ENCODE assay signal across 7 cellular contexts in the genomic region with DNA sequence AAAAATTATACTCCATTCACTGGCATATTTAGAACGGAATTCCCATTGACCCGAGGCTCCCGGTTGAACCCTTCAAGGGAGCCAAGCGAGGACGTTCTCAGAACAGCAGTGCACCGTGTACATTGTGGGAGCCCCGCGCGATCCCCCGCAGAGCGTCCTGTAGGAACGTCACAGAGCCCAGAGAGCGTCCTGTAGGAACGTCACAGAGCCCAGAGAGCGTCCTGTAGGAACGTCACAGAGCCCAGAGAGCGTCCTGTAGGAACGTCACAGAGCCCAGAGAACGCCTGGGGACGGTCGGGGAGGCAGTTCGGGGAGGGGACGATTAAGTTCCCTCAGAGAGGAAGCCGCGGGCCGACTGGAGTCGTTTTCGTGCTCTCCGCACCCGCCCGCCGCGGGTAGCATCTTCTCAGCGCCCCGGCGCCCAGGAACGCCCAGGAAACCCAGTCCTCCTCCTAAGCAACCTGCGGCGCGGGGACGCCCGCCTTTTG. TPM values are rescaled to one million over a fixed set of nuclear protein-coding genes. Genes with fewer than 3 reads are reported as not detected.
A peak's percentile ranks its signal among the peaks of the same experiment; 100 is the strongest.
DNase-seq lines count a peak whose midpoint lies in the region; ATAC-seq and TF ChIP-seq lines count a peak whose summit lies in the region.

No MANE protein-coding gene starts in this region.

- H3K23ac ChIP-seq in IMR-90 (ENCODE audit: low read depth, low read length): peak overlapping the region; percentile 90; the same call in 1 of the 2 replicates

- BruUV-seq in IMR-90 (replicated peaks; lab: Mats Ljungman, UMichigan): no TSS peak

- ATAC-seq in GM21529 (IDR thresholded peaks at IDR 0.05; ENCODE audit: unreplicated experiment) (peak; percentile 50), IMR-90 (ENCODE audit: low read depth) (peak; percentile 74)

- H2BK20ac ChIP-seq in IMR-90 (ENCODE audit: low read depth, low read length): no peak overlapping the region

- peak overlapping the region; percentile 97 for H2AFZ ChIP-seq in IMR-90 (replicated peaks; ENCODE audit: low read length, poor library complexity)

- peak overlapping the region; percentile 80 for H3K14ac ChIP-seq in IMR-90 (replicated peaks; ENCODE audit: low read depth, low read length)

- peak overlapping the region; percentile 76 for H3K56ac ChIP-seq in IMR-90 (ENCODE audit: extremely low read depth, insufficient read depth, low read length)

- POLR2A ChIA-PET in IMR-90 (lab: Charles Lee; ENCODE audit: unreplicated experiment): no interaction called here

- TF ChIP-seq CTCF in GM06990 (IDR thresholded peaks at IDR 0.05; ENCODE audit: insufficient read depth, low read length, poor library complexity, severe bottlenecking): no peak
- no peak for TF ChIP-seq CTCF in IMR-90 (conservative IDR thresholded peaks at IDR 0.05; ENCODE audit: low read depth, low read length)
- TF ChIP-seq CTCF in kidney epithelial cell (IDR thresholded peaks at IDR 0.05; ENCODE audit: insufficient read depth, low read length, poor library complexity, severe bottlenecking): no peak

- peak overlapping the region; percentile 25; the same call in 1 of the 3 replicates for H2BK15ac ChIP-seq in IMR-90 (ENCODE audit: low read depth, low read length)

- H4K8ac ChIP-seq in IMR-90 (ENCODE audit: low read depth in 2 of 2, low read length in 2 of 2): peak overlapping the region; percentile 27 to 72

- peak overlapping the region; percentile 47; the same call in 1 of the 2 replicates for H4K91ac ChIP-seq in IMR-90 (ENCODE audit: insufficient read depth, low read depth, low read length)

- peak overlapping the region; percentile 87 for H3K27ac Mint-ChIP-seq in T-helper 1 cell treated with Interleukin-12 subunit alpha and Interleukin-12 subunit beta and Interleukin-4 antibody, amounts not matched to agents 30 μg/mL and 1 μg/mL, for 36 hours

- intact Hi-C loops in IMR-90 (cut with micrococcal nuclease): loop anchor here (1.0 to 5.0 kb wide), 3 partner anchors 121 to 300 kb away; partner anchors contain the start of gene RNF7

- no peak overlapping the region for H2AK5ac ChIP-seq in IMR-90 (ENCODE audit: low read depth, low read length)

- H3K27ac ChIP-seq in IMR-90 (ENCODE audit: insufficient read depth, low read length): peak overlapping the region; percentile 87
- H3K27ac ChIP-seq in caudate nucleus (ENCODE audit: low read depth, low read length): peak overlapping the region; percentile 83

- H3K27me3 ChIP-seq in GM06990 (replicated peaks; ENCODE audit: control insufficient read depth, insufficient read depth, low read length): no peaks in the 10 kb centered on the region
- H3K27me3 ChIP-seq in IMR-90 (ENCODE audit: control insufficient read depth, insufficient read depth, low read length): no peaks in the 10 kb centered on the region
- H3K27me3 ChIP-seq in kidney epithelial cell (ENCODE audit: control insufficient read depth, insufficient read depth, low read length): no peaks in the 10 kb centered on the region

- H3K4me3 ChIP-seq in GM06990 (replicated peaks; ENCODE audit: low read depth, low read length): peak overlapping the region; percentile 84
- peak overlapping the region; percentile 96 for H3K4me3 ChIP-seq in IMR-90 (ENCODE audit: insufficient read depth, low read depth, low read length)
- peak overlapping the region; percentile 69 for H3K4me3 ChIP-seq in kidney epithelial cell (ENCODE audit: low read depth, low read length)

- peaks cover 0 to 9% of the 10 kb centered on the region in 2 experiments; a peak in 2 of 4 replicates for H3K79me1 ChIP-seq in IMR-90 (ENCODE audit: low read depth in 1 of 2, low read length in 2 of 2)

- WGBS in IMR-90 (ENCODE audit: extremely low coverage in 2 of 2, insufficient read length in 1 of 2), 2 experiments: 0% methylated on average over 34 of the region's 42 CpGs; no CpG with 5 or more reads in 1 of the 2 experiments

- peak; percentile 86 for TF ChIP-seq POLR2A in IMR-90 (IDR thresholded peaks at IDR 0.05; ENCODE audit: low read depth, low read length)

- peak overlapping the region; percentile 87 for H3K4me3 Mint-ChIP-seq in T-helper 1 cell treated with Interleukin-12 subunit alpha and Interleukin-12 subunit beta and Interleukin-4 antibody, amounts not matched to agents 30 μg/mL and 1 μg/mL, for 36 hours

- H3K9ac ChIP-seq in IMR-90 (ENCODE audit: low read depth, low read length): peak overlapping the region; percentile 75

- peak overlapping the region; percentile 29 for H2AK9ac ChIP-seq in IMR-90 (replicated peaks; ENCODE audit: low read depth, low read length, poor library complexity)

- DNase-seq in GM06990 (ENCODE audit: extremely low read depth, insufficient read length) (no peak), IMR-90 (peak; percentile 71), caudate nucleus (lab: John Stamatoyannopoulos, UW) (peak in 41 of 61 donors; percentile 28 to 84 (median 62)), kidney epithelial cell (ENCODE audit: low read depth) (no peak)
- peak in 2 of 3 donors; percentile 42 to 45 for DNase-seq in stimulated activated CD4-positive, alpha-beta T cell treated with anti-CD3 and anti-CD28 coated beads, TNF-alpha, amount 100 ng/mL, for 1 hour (ENCODE audit: low read depth in 3 of 3, low spot score in 1 of 3)

- H3K9me3 ChIP-seq in IMR-90 (ENCODE audit: control insufficient read depth, insufficient read depth, low read length): no peaks in the 10 kb centered on the region

- H2BK120ac ChIP-seq in IMR-90 (ENCODE audit: low read depth, low read length): peak overlapping the region; percentile 6; the same call in 1 of the 2 replicates

- H3K36me3 ChIP-seq in GM06990 (ENCODE audit: control insufficient read depth, insufficient read depth, low read length) (no peaks in the 10 kb centered on the region), IMR-90 (ENCODE audit: control insufficient read depth, insufficient read depth, low read length) (no peaks in the 10 kb centered on the region), kidney epithelial cell (ENCODE audit: control insufficient read depth, insufficient read depth, low read length) (no peaks in the 10 kb centered on the region)

- H3K4me1 Mint-ChIP-seq in T-helper 1 cell treated with Interleukin-12 subunit alpha and Interleukin-12 subunit beta and Interleukin-4 antibody, amounts not matched to agents 30 μg/mL and 1 μg/mL, for 36 hours (ENCODE audit: low read depth): peaks cover 24% of the 10 kb centered on the region

- H3K4me1 ChIP-seq in IMR-90 (ENCODE audit: control insufficient read depth, insufficient read depth, low read length): peaks cover 2% of the 10 kb centered on the region

- no peak for TF ChIP-seq RAD21 in IMR-90 (IDR thresholded peaks at IDR 0.05; ENCODE audit: low read length)

- no peaks in the 10 kb centered on the region for H3K27me3 Mint-ChIP-seq in T-helper 1 cell treated with Interleukin-12 subunit alpha and Interleukin-12 subunit beta and Interleukin-4 antibody, amounts not matched to agents 30 μg/mL and 1 μg/mL, for 36 hours (ENCODE audit: low read depth)

- peak overlapping the region; percentile 87 for H3K4me2 ChIP-seq in IMR-90 (ENCODE audit: low read depth, low read length)

- peaks cover 8% of the 10 kb centered on the region; the same call in 1 of the 2 replicates for H4K20me1 ChIP-seq in IMR-90 (ENCODE audit: insufficient read depth, low read length)

- CTCF ChIA-PET in IMR-90 (lab: Yijun Ruan, JAX): interaction anchor here (1.1 to 1.5 kb wide), 7 partner anchors 18 to 265 kb away, joined by 3 to 6 read pairs (median 3); no protein-coding TSS in a partner anchor

- H3K4ac ChIP-seq in IMR-90 (ENCODE audit: low read depth, low read length): peak overlapping the region; percentile 59; the same call in 1 of the 2 replicates

- H3K36me3 Mint-ChIP-seq in T-helper 1 cell treated with Interleukin-12 subunit alpha and Interleukin-12 subunit beta and Interleukin-4 antibody, amounts not matched to agents 30 μg/mL and 1 μg/mL, for 36 hours (ENCODE audit: low read depth): peaks cover 2% of the 10 kb centered on the region

- H3K9me3 Mint-ChIP-seq in T-helper 1 cell treated with Interleukin-12 subunit alpha and Interleukin-12 subunit beta and Interleukin-4 antibody, amounts not matched to agents 30 μg/mL and 1 μg/mL, for 36 hours: no peaks in the 10 kb centered on the region

- dilution Hi-C loops in IMR-90 (cut with HindIII; ENCODE audit: low sequenced_read_pairs, unreplicated experiment): no loop called here

- H3K18ac ChIP-seq in IMR-90 (ENCODE audit: low read depth, low read length): peak overlapping the region; percentile 27; the same call in 1 of the 2 replicates

- in situ Hi-C loops in IMR-90 (cut with MboI; ENCODE audit: low sequenced_read_pairs): loop anchor here (25.0 kb wide), 1 partner anchor 539 kb away; no protein-coding TSS in a partner anchor

- peak overlapping the region; percentile 72 for H2BK5ac ChIP-seq in IMR-90 (ENCODE audit: low read depth, low read length, poor library complexity, severe bottlenecking)

- H4K5ac ChIP-seq in IMR-90 (ENCODE audit: low read depth, low read length): peak overlapping the region; percentile 24; the same call in 1 of the 2 replicates

- peaks cover 2% of the 10 kb centered on the region; the same call in 1 of the 2 replicates for H3K9me1 ChIP-seq in IMR-90 (ENCODE audit: insufficient read depth, low read length)

TF ChIP-seq in IMR-90, 13 proteins besides CTCF, POLR2A, EP300 and RAD21:
- no peak for TF ChIP-seq FOS (IDR thresholded peaks at IDR 0.05; ENCODE audit: low read depth, low read length)
- TF ChIP-seq SMC3 (IDR thresholded peaks at IDR 0.05; ENCODE audit: low read depth, low read length): no peak
- no peak for TF ChIP-seq USF2 (IDR thresholded peaks at IDR 0.05; ENCODE audit: low read depth, low read length)
- TF ChIP-seq NFE2L2 (IDR thresholded peaks at IDR 0.05; ENCODE audit: low read depth, low read length): no peak

RNA-seq across cellular contexts. Expression of gene ATP1B3, which starts 0.5 kb away (rescaled TPM):
- total RNA-seq in IMR-90 (2012; rRNA removed): 64.3 and 111 TPM in 2 replicates
- polyA plus RNA-seq in IMR-90 (2012; rRNA removed): 98.2 and 126 TPM in 2 replicates
- polyA plus RNA-seq in IMR-90 (2012; cell fraction: cytosol; rRNA removed): 29.3 and 75.6 TPM in 2 replicates
- 11.5 and 107 TPM in 2 replicates for polyA plus RNA-seq in IMR-90 (2012; cell fraction: nucleus; rRNA removed; ENCODE audit: low replicate concordance)
- total RNA-seq in kidney epithelial cell: 38.3 and 50.8 TPM in 2 replicates

Comparison
In these comparisons a context has a peak if more than half of its experiments do, and no peak if none do; other contexts are left out.
1. DNase-seq: peak in IMR-90 (single experiment), caudate nucleus (41 of 61) and stimulated activated CD4-positive, alpha-beta T cell treated with anti-CD3 and anti-CD28 coated beads, TNF-alpha, amount 100 ng/mL, for 1 hour (2 of 3); none in GM06990 (single experiment) and kidney epithelial cell (single experiment).
2. Peak in every context shown above with its lines, with median percentiles within 50 percentile points of each other: H3K4me3 ChIP-seq.